Comparison of ENCODE assay signal across 17 cellular contexts in genomic region chr7:55494951-55495350, GRCh38.
DNase-seq lines count a peak whose midpoint lies in the region; ATAC-seq, FAIRE-seq and TF ChIP-seq lines count a peak whose summit lies in the region.
"Had no signal": no experiment of that assay in that cellular context is flagged by ENCODE, and none has a peak within 500 bp of the region (broad histone marks: within the 10 kb centered on the region; RNA-seq: fewer than 3 reads in every experiment).

No MANE protein-coding gene starts in this region.

- no peak for FAIRE-seq in GM12892 (lab: Jason Lieb, UNC)
- FAIRE-seq: G401.6, GM18507 had no signal

- no peak for TF ChIP-seq POLR2A in GM12892 (IDR thresholded peaks at IDR 0.05; ENCODE audit: low read depth, low read length)

- H3K9me3 ChIP-seq in CD4-positive, CD25-positive, alpha-beta regulatory T cell (ENCODE audit: control insufficient read depth in 2 of 2, low read length in 2 of 2), result no peaks in the 10 kb centered on the region

- peaks cover 8% of the 10 kb centered on the region for H3K36me3 Mint-ChIP-seq in activated CD8-positive, alpha-beta memory T cell treated with anti-CD3 and anti-CD28 coated beads, Interleukin-2, amount 10 ng/mL, durations not matched to agents 7 days and 5 days
- H3K36me3 Mint-ChIP-seq in CD4-positive, CD25-positive, alpha-beta regulatory T cell, result peaks cover 51% of the 10 kb centered on the region
- H3K36me3 Mint-ChIP-seq in activated naive CD4-positive, alpha-beta T cell treated with anti-CD3 and anti-CD28 coated beads, Interleukin-2, amount 50 U/mL, for 72 hours, result peaks cover 15 to 16% of the 10 kb centered on the region in 2 donors

- intact Hi-C loops in sciatic nerve (cut with DNase I), result no loop called here

- peaks cover 15% of the 10 kb centered on the region for H3K4me1 Mint-ChIP-seq in activated CD8-positive, alpha-beta memory T cell treated with anti-CD3 and anti-CD28 coated beads, Interleukin-2, amount 10 ng/mL, durations not matched to agents 7 days and 5 days
- H3K4me1 Mint-ChIP-seq in CD4-positive, CD25-positive, alpha-beta regulatory T cell, result peaks cover 15 to 62% (median 32%) of the 10 kb centered on the region in 4 donors

- H3K27ac ChIP-seq in CD4-positive, CD25-positive, alpha-beta regulatory T cell (ENCODE audit: insufficient read depth, low read length, poor library complexity, severe bottlenecking), result no peak overlapping the region

- H3K4me1 ChIP-seq in CD4-positive, CD25-positive, alpha-beta regulatory T cell (ENCODE audit: control insufficient read depth, insufficient read depth, low read length, poor library complexity, severe bottlenecking), result peaks cover 12% of the 10 kb centered on the region

- H3K4me3 ChIP-seq in CD4-positive, CD25-positive, alpha-beta regulatory T cell (ENCODE audit: low read depth, low read length), result no peak overlapping the region

- DNase-seq in activated CD8-positive, alpha-beta memory T cell treated with anti-CD3 and anti-CD28 coated beads, Interleukin-2, amount 10 ng/mL, durations not matched to agents 7 days and 5 days, result no peak
- no peak for DNase-seq in activated CD8-positive, alpha-beta memory T cell treated with anti-CD3 and anti-CD28 coated beads, Interleukin-2, amount 50 U/mL, for 48 hours
- DNase-seq in CD4-positive, CD25-positive, alpha-beta regulatory T cell, result no peak
- DNase-seq in activated naive CD4-positive, alpha-beta T cell treated with anti-CD3 and anti-CD28 coated beads, Interleukin-2, amount 50 U/mL, for 72 hours (ENCODE audit: low spot score in 2 of 2), result no peak
- DNase-seq in sciatic nerve (ENCODE audit: low spot score) (peak; percentile 27), GM12892 (ENCODE audit: insufficient read length) (no peak), NCI-H1694 (lab: John Stamatoyannopoulos, UW) (no peak), superior temporal gyrus (ENCODE audit: extremely low spot score) (no peak)
- DNase-seq: 8988T, DND-41, GOT3, NCI-H1105 treated with DMSO at 0.1 percent for 48 hours, NCI-H187, NCI-H446, NCI-H69 had no signal

- peak overlapping the region; percentile 27 for H3K27ac Mint-ChIP-seq in activated CD8-positive, alpha-beta memory T cell treated with anti-CD3 and anti-CD28 coated beads, Interleukin-2, amount 10 ng/mL, durations not matched to agents 7 days and 5 days
- peak overlapping the region; percentile 87 to 89 (median 88) for H3K27ac Mint-ChIP-seq in CD4-positive, CD25-positive, alpha-beta regulatory T cell
- peak overlapping the region; percentile 5 to 18 for H3K27ac Mint-ChIP-seq in activated naive CD4-positive, alpha-beta T cell treated with anti-CD3 and anti-CD28 coated beads, Interleukin-2, amount 50 U/mL, for 72 hours

- no peaks in the 10 kb centered on the region for H3K27me3 Mint-ChIP-seq in activated CD8-positive, alpha-beta memory T cell treated with anti-CD3 and anti-CD28 coated beads, Interleukin-2, amount 10 ng/mL, durations not matched to agents 7 days and 5 days
- H3K27me3 Mint-ChIP-seq in CD4-positive, CD25-positive, alpha-beta regulatory T cell, result no peaks in the 10 kb centered on the region

- H3K9me3 Mint-ChIP-seq in activated CD8-positive, alpha-beta memory T cell treated with anti-CD3 and anti-CD28 coated beads, Interleukin-2, amount 10 ng/mL, durations not matched to agents 7 days and 5 days (ENCODE audit: low read depth), result no peaks in the 10 kb centered on the region
- H3K9me3 Mint-ChIP-seq in CD4-positive, CD25-positive, alpha-beta regulatory T cell, result no peaks in the 10 kb centered on the region
- H3K9me3 Mint-ChIP-seq in activated naive CD4-positive, alpha-beta T cell treated with anti-CD3 and anti-CD28 coated beads, Interleukin-2, amount 50 U/mL, for 72 hours, result no peaks in the 10 kb centered on the region

- H3K36me3 ChIP-seq in CD4-positive, CD25-positive, alpha-beta regulatory T cell (ENCODE audit: control insufficient read depth, insufficient read depth, low read length), result peaks cover 80% of the 10 kb centered on the region

- CTCF ChIA-PET in activated CD8-positive, alpha-beta memory T cell treated with anti-CD3 and anti-CD28 coated beads, Interleukin-2, amount 10 ng/mL, durations not matched to agents 7 days and 5 days (lab: Charles Lee), result no interaction called here

- no peak for ATAC-seq in activated CD8-positive, alpha-beta memory T cell treated with anti-CD3 and anti-CD28 coated beads, Interleukin-2, amount 10 ng/mL, durations not matched to agents 7 days and 5 days
- no peak for ATAC-seq in CD4-positive, CD25-positive, alpha-beta regulatory T cell (ENCODE audit: low read depth in 2 of 2)
- no peak for ATAC-seq in activated naive CD4-positive, alpha-beta T cell treated with anti-CD3 and anti-CD28 coated beads, Interleukin-2, amount 50 U/mL, for 72 hours
- ATAC-seq in sciatic nerve, result no peak

- H3K4me3 Mint-ChIP-seq in activated CD8-positive, alpha-beta memory T cell treated with anti-CD3 and anti-CD28 coated beads, Interleukin-2, amount 10 ng/mL, durations not matched to agents 7 days and 5 days, result no peak overlapping the region
- no peak overlapping the region for H3K4me3 Mint-ChIP-seq in CD4-positive, CD25-positive, alpha-beta regulatory T cell

- no peaks in the 10 kb centered on the region for H3K27me3 ChIP-seq in CD4-positive, CD25-positive, alpha-beta regulatory T cell (ENCODE audit: control insufficient read depth, insufficient read depth, low read length)

Comparison
In these comparisons a context has a peak if more than half of its experiments do, and no peak if none do; other contexts are left out.
1. H3K27ac Mint-ChIP-seq: peak in every context shown above with its lines; median percentile 88 in CD4-positive, CD25-positive, alpha-beta regulatory T cell; 27 in activated CD8-positive, alpha-beta memory T cell treated with anti-CD3 and anti-CD28 coated beads, Interleukin-2, amount 10 ng/mL, durations not matched to agents 7 days and 5 days; 12 in activated naive CD4-positive, alpha-beta T cell treated with anti-CD3 and anti-CD28 coated beads, Interleukin-2, amount 50 U/mL, for 72 hours.